Comparison of ENCODE assay signal across 1 cellular context in genomic region chr7:2864999-2865670, GRCh38.
TF ChIP-seq lines count a peak whose summit lies in the region.

No MANE protein-coding gene starts in this region.

TF ChIP-seq in GM23338, 12 proteins besides CTCF, POLR2A, EP300 and RAD21:
- TF ChIP-seq ZNF114 (CRISPR knock-in tag; IDR thresholded peaks at IDR 0.05) (no peak), CREB1 (CRISPR knock-in tag; IDR thresholded peaks at IDR 0.05; ENCODE audit: low read depth) (no peak), ZNF462 (CRISPR knock-in tag; IDR thresholded peaks at IDR 0.05) (no peak), STAT1 (IDR thresholded peaks at IDR 0.05; ENCODE audit: unreplicated experiment) (no peak), ZNF331 (CRISPR knock-in tag; IDR thresholded peaks at IDR 0.05; ENCODE audit: low read depth) (no peak), ETS1 (IDR thresholded peaks at IDR 0.05) (no peak), JUNB (IDR thresholded peaks at IDR 0.05; ENCODE audit: unreplicated experiment) (no peak), REST (IDR thresholded peaks at IDR 0.05; ENCODE audit: unreplicated experiment) (no peak), EZH2 (IDR thresholded peaks at IDR 0.05; ENCODE audit: low read depth, unreplicated experiment) (no peak), EZH2phosphoT487 (IDR thresholded peaks at IDR 0.05; ENCODE audit: unreplicated experiment) (no peak), POLR2AphosphoS5 (IDR thresholded peaks at IDR 0.05; ENCODE audit: low read depth) (no peak), NANOG (IDR thresholded peaks at IDR 0.05; ENCODE audit: borderline replicate concordance) (no peak)
